Comparison of ENCODE assay signal across 28 cellular contexts in the genomic region with DNA sequence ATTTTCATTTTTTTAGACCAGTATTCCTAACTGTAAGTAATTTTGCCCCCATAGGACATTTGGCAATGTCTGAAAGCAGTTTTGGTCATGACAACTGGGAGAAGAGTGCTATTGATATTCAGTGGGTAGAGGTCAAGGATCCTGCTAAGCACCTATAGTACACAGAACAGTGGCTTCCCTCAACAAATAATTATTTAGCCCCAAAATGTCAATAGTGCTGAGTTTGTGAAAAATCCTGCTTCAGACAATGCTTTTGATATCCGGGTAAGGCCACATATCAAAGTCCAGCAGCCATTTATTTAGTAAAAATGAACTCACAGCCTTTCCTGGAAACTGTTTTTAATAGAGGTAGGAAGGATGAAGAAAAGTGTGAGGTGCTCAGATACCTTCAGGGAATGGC.
"Had no signal": no experiment of that assay in that cellular context is flagged by ENCODE, and none has a peak within 500 bp of the region (broad histone marks: within the 10 kb centered on the region; RNA-seq: fewer than 3 reads in every experiment).

No MANE protein-coding gene starts in this region.

- H3K27ac ChIP-seq: heart right ventricle, left lung, pancreas, prostate gland, sigmoid colon, upper lobe of right lung had no signal

- FAIRE-seq: keratinocyte, pancreas, urothelium cell line had no signal

- H3K4me2 ChIP-seq: smooth muscle cell had no signal

- DNase-seq: heart right ventricle; hippocampal formation; kidney glomerular epithelial cell; left cardiac atrium; left lung; mesendoderm; naive thymus-derived CD4-positive, alpha-beta T cell; pancreas; posterior cingulate gyrus; retina; right cardiac atrium; sigmoid colon; stimulated activated CD4-positive, alpha-beta T cell treated with anti-CD3 and anti-CD28 coated beads, Interleukin-1b, Interleukin-23, amount 100 ng/mL, for 48 hours; stimulated activated CD4-positive, alpha-beta T cell treated with anti-CD3 and anti-CD28 coated beads, Interleukin-2, amount 100 ng/mL, for 48 hours; stimulated activated CD4-positive, alpha-beta T cell treated with anti-CD3 and anti-CD28 coated beads, Interleukin-4, amount 100 ng/mL, for 4 hours; stimulated activated CD8-positive, alpha-beta memory T cell treated with anti-CD3 and anti-CD28 coated beads, Interleukin-4, amount 100 ng/mL, for 48 hours; stimulated activated naive CD4-positive, alpha-beta T cell treated with Interleukin-2 at 50 U/mL for 16 hours; stimulated activated naive CD8-positive, alpha-beta T cell treated with anti-CD3 and anti-CD28 coated beads, Interleukin-15, amount 100 ng/mL, for 72 hours; substantia nigra; trophoblast cell; upper lobe of right lung had no signal

- H3K4me3 ChIP-seq: heart right ventricle, left lung, lung, pancreas, prostate gland, sigmoid colon, smooth muscle cell, upper lobe of right lung had no signal

- H3K9me3 ChIP-seq: left lung, pancreas, prostate gland, upper lobe of right lung had no signal

- H3K4me1 ChIP-seq: left lung, pancreas, prostate gland, sigmoid colon, upper lobe of right lung had no signal

- H3K36me3 ChIP-seq: heart right ventricle, left lung, pancreas, prostate gland, sigmoid colon, upper lobe of right lung had no signal

- H3K27me3 ChIP-seq: left lung, pancreas, sigmoid colon, upper lobe of right lung had no signal

- ATAC-seq: heart right ventricle; left cardiac atrium; left lung; naive thymus-derived CD4-positive, alpha-beta T cell; natural killer cell treated with Interleukin-12 subunit alpha and Interleukin-12 subunit beta and Interleukin-15 and Interleukin-18, amount 100 ng/mL, for 72 hours; pancreas; right cardiac atrium; stimulated activated memory B cell treated with anti-CD40 and anti-IgM and Interleukin-4, amounts not matched to agents 10 μg/mL and 1 μg/mL and 100 μg/mL, for 72 hours; stimulated activated naive CD8-positive, alpha-beta T cell treated with anti-CD3 and anti-CD28 coated beads, Interleukin-15, amount 100 ng/mL, for 72 hours; upper lobe of right lung had no signal
